ENCODE assay signal across 15 cellular contexts in the genomic region with DNA sequence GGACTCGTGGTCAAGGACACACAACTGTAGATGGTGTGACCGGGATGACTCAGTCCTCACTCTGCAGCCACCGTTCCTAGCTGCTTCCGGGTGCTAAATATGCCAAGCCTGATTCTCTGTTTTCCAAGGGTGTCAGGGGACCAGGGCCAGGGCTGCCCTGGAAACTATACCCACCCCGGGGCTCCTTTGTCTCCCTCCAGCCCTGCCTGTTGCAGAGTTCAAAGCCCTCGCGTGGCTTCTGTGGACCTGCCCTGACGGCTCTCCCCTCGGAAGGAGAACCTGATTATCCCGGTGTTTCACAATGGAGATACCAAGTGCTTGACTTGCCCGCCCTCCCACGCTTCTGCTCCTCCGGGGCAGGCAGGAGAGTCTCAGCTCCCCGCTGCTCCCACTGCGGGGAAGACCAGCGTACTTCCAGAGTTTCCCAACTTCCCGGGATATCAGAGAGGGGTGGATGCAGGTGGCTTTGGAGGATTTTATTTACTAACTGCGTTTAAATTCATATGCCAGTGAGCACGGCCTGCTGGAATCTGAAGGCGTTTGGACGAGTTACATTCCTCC.
DNase-seq lines count a peak whose midpoint lies in the region; ATAC-seq and TF ChIP-seq lines count a peak whose summit lies in the region.
"Had no signal": no experiment of that assay in that cellular context is flagged by ENCODE, and none has a peak within 500 bp of the region (broad histone marks: within the 10 kb centered on the region; RNA-seq: fewer than 3 reads in every experiment).

No MANE protein-coding gene starts in this region.

- no peak overlapping the region for H3K9ac ChIP-seq in mesenchymal stem cell (ENCODE audit: low read length)

- no peak overlapping the region for H3K23ac ChIP-seq in mesenchymal stem cell (ENCODE audit: low read length in 2 of 2)

- no peaks in the 10 kb centered on the region for H3K27me3 ChIP-seq in mesenchymal stem cell (ENCODE audit: control insufficient read depth in 1 of 2, insufficient read depth in 1 of 2, low read length in 2 of 2)

- H3K27me3 Mint-ChIP-seq in chondrocyte (ENCODE audit: low read depth) = no peaks in the 10 kb centered on the region
- H3K27me3 Mint-ChIP-seq: activated CD4-positive, alpha-beta T cell treated with anti-CD3 and anti-CD28 coated beads, Interleukin-2, amount 10 ng/mL, durations not matched to agents 24 days and 14 days had no signal

- no peaks in the 10 kb centered on the region for H3K79me1 ChIP-seq in mesenchymal stem cell (replicated peaks; ENCODE audit: low read length, poor library complexity, severe bottlenecking)

- H3K18ac ChIP-seq in mesenchymal stem cell (ENCODE audit: low read depth in 1 of 2, low read length in 2 of 2) = peak overlapping the region in 1 of 2 experiments; percentile 38

- H3K9me3 ChIP-seq in mesenchymal stem cell (ENCODE audit: control insufficient read depth, low read length) = no peaks in the 10 kb centered on the region
- H3K9me3 ChIP-seq: heart right ventricle had no signal

- H4K8ac ChIP-seq in mesenchymal stem cell (ENCODE audit: low read length) = no peak overlapping the region

- H3K36me3 Mint-ChIP-seq in chondrocyte (ENCODE audit: low read depth) = no peaks in the 10 kb centered on the region

- H2BK15ac ChIP-seq in mesenchymal stem cell (ENCODE audit: low read depth, poor library complexity, severe bottlenecking) = peak overlapping the region; percentile 77

- peak overlapping the region; percentile 74 for H3K27ac Mint-ChIP-seq in chondrocyte (ENCODE audit: unreplicated experiment)
- H3K27ac Mint-ChIP-seq: activated CD4-positive, alpha-beta T cell treated with anti-CD3 and anti-CD28 coated beads, Interleukin-2, amount 10 ng/mL, durations not matched to agents 24 days and 14 days; activated T-helper 1 cell treated with anti-CD3 and anti-CD28 coated beads, Interleukin-12 subunit alpha, Interleukin-12 subunit beta, Interleukin-2, Interleukin-4 antibody, amounts not matched to agents 30 ng/mL and 10 ng/mL and 1 ng/mL, durations not matched to agents 14 hours and 24 hours and 36 hours; progenitor cell of endocrine pancreas had no signal

- peaks cover 44% of the 10 kb centered on the region for H3K4me1 Mint-ChIP-seq in chondrocyte (ENCODE audit: low read depth)
- H3K4me1 Mint-ChIP-seq: activated CD4-positive, alpha-beta T cell treated with anti-CD3 and anti-CD28 coated beads, Interleukin-2, amount 10 ng/mL, durations not matched to agents 24 days and 14 days had no signal

- peak; percentile 9 for DNase-seq in AG20443 (ENCODE audit: low spot score)
- DNase-seq in HPDE6-E6E7 (ENCODE audit: extremely low spot score) = peak; percentile 70
- no peak for DNase-seq in chondrocyte (ENCODE audit: low spot score)
- no peak for DNase-seq in mesenchymal stem cell
- no peak for DNase-seq in stimulated activated CD4-positive, alpha-beta T cell treated with anti-CD3 and anti-CD28 coated beads, Interleukin-15, amount 100 ng/mL, for 24 hours
- no peak for DNase-seq in Ammon's horn (ENCODE audit: low spot score)
- DNase-seq: activated CD4-positive, alpha-beta T cell treated with anti-CD3 and anti-CD28 coated beads, Interleukin-2, amount 10 ng/mL, durations not matched to agents 24 days and 14 days; DMS 273 treated with DMSO at 0.1 percent for 48 hours; heart right ventricle; SIG-M5; T-helper 9 cell had no signal

- ATAC-seq in GM19395 (IDR thresholded peaks at IDR 0.05; ENCODE audit: unreplicated experiment) = no peak
- ATAC-seq in HG03159 (IDR thresholded peaks at IDR 0.05; ENCODE audit: unreplicated experiment) = no peak

- H3K36me3 ChIP-seq in mesenchymal stem cell (ENCODE audit: control insufficient read depth in 1 of 2, insufficient read depth in 2 of 2, low read depth in 1 of 2, low read length in 2 of 2) = no peaks in the 10 kb centered on the region
- H3K36me3 ChIP-seq: heart right ventricle had no signal

- no peak overlapping the region for H3K4me2 ChIP-seq in mesenchymal stem cell (ENCODE audit: low read length, poor library complexity, severe bottlenecking)

- H3K9me3 Mint-ChIP-seq in chondrocyte (ENCODE audit: low read depth) = no peaks in the 10 kb centered on the region
- H3K9me3 Mint-ChIP-seq: activated CD4-positive, alpha-beta T cell treated with anti-CD3 and anti-CD28 coated beads, Interleukin-2, amount 10 ng/mL, durations not matched to agents 24 days and 14 days; activated T-helper 1 cell treated with anti-CD3 and anti-CD28 coated beads, Interleukin-12 subunit alpha, Interleukin-12 subunit beta, Interleukin-2, Interleukin-4 antibody, amounts not matched to agents 30 ng/mL and 10 ng/mL and 1 ng/mL, durations not matched to agents 14 hours and 24 hours and 36 hours had no signal

- no peak overlapping the region for H3K4me3 ChIP-seq in mesenchymal stem cell (ENCODE audit: insufficient read depth in 1 of 2, low read depth in 1 of 2, low read length in 2 of 2)
- H3K4me3 ChIP-seq: heart right ventricle had no signal

- no peak for TF ChIP-seq CTCF in chondrocyte (IDR thresholded peaks at IDR 0.05)

- no peak overlapping the region for H3K27ac ChIP-seq in mesenchymal stem cell (ENCODE audit: low read length, poor library complexity, severe bottlenecking)
- H3K27ac ChIP-seq: heart right ventricle had no signal

- no peak overlapping the region for H3K14ac ChIP-seq in mesenchymal stem cell (ENCODE audit: low read length in 2 of 2)

- H3K4me3 Mint-ChIP-seq in chondrocyte (ENCODE audit: unreplicated experiment) = no peak overlapping the region
- H3K4me3 Mint-ChIP-seq: activated CD4-positive, alpha-beta T cell treated with anti-CD3 and anti-CD28 coated beads, Interleukin-2, amount 10 ng/mL, durations not matched to agents 24 days and 14 days; activated T-helper 1 cell treated with anti-CD3 and anti-CD28 coated beads, Interleukin-12 subunit alpha, Interleukin-12 subunit beta, Interleukin-2, Interleukin-4 antibody, amounts not matched to agents 30 ng/mL and 10 ng/mL and 1 ng/mL, durations not matched to agents 14 hours and 24 hours and 36 hours had no signal

- no peak overlapping the region for H3K4ac ChIP-seq in mesenchymal stem cell (ENCODE audit: low read depth in 1 of 2, low read length in 2 of 2)

- no peak overlapping the region for H2BK12ac ChIP-seq in mesenchymal stem cell (ENCODE audit: low read length in 2 of 2)

- no peak overlapping the region for H2BK5ac ChIP-seq in mesenchymal stem cell (ENCODE audit: low read depth, low read length, poor library complexity, severe bottlenecking)

- H3K4me1 ChIP-seq in mesenchymal stem cell (ENCODE audit: control insufficient read depth, insufficient read depth, low read depth, low read length) = peaks cover 21% of the 10 kb centered on the region

- no peak overlapping the region for H4K91ac ChIP-seq in mesenchymal stem cell (ENCODE audit: low read length)

- no peak overlapping the region for H2AK5ac ChIP-seq in mesenchymal stem cell (ENCODE audit: low read length, severe bottlenecking)

- no peak overlapping the region for H2BK120ac ChIP-seq in mesenchymal stem cell (ENCODE audit: low read depth, low read length)

- 82% methylated on average over 21 of the region's 21 CpGs for WGBS in mesenchymal stem cell

- no peak overlapping the region for H2AFZ ChIP-seq in mesenchymal stem cell (ENCODE audit: low read depth, low read length)

Comparison
In these comparisons a context has a peak if more than half of its experiments do, and no peak if none do; other contexts are left out.
1. DNase-seq: peak in AG20443 (single experiment) and HPDE6-E6E7 (single experiment); none in chondrocyte (single experiment), mesenchymal stem cell (single experiment), stimulated activated CD4-positive, alpha-beta T cell treated with anti-CD3 and anti-CD28 coated beads, Interleukin-15, amount 100 ng/mL, for 24 hours (single experiment) and Ammon's horn (single experiment).